ENCODE assay signal across 22 cellular contexts in the genomic region with DNA sequence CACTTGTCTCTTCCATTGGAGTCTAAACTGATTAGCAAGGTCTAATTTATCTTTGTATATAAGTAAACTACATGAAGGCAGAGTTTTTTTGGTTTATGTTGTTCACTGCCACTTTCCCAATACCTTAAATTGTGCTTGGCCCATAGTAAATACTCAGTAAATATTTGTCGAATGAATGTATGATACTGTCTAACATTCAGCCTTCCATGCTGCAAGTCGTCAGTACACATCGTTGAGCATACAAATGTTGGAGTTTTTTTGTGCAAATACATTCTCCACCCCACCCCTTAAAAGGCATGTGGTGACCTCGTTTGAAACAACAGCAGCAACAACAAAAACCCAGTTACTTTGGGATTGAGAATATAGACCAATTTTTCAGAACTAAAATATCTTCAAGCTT. TPM values are rescaled to one million over a fixed set of nuclear protein-coding genes. Genes with fewer than 3 reads are reported as not detected.
DNase-seq lines count a peak whose midpoint lies in the region; ATAC-seq, FAIRE-seq and TF ChIP-seq lines count a peak whose summit lies in the region.
"Had no signal": no experiment of that assay in that cellular context is flagged by ENCODE, and none has a peak within 500 bp of the region (broad histone marks: within the 10 kb centered on the region; RNA-seq: fewer than 3 reads in every experiment).

No MANE protein-coding gene starts in this region.

- 0 out of 3 replicates have a peak overlapping the region, but pooled peaks have one; percentile 19 for H3K4me2 ChIP-seq in A549
- H3K4me2 ChIP-seq: BLaER1 treated with 17β-estradiol and CSF1 and Interleukin-3, amounts not matched to agents 10 nM and 100 nM; GM23338 had no signal

- TF ChIP-seq EP300 in A549 (IDR thresholded peaks at IDR 0.05) = no peak

- H3K9me3 ChIP-seq in A549 = no peaks in the 10 kb centered on the region
- H3K9me3 ChIP-seq: BE2C had no signal

- no peaks in the 10 kb centered on the region for H3K9me3 Mint-ChIP-seq in type B pancreatic cell
- H3K9me3 Mint-ChIP-seq: CD4-positive, alpha-beta T cell; CD8-positive, alpha-beta memory T cell; GM23338; H9 had no signal

- no peak for FAIRE-seq in A549 (lab: Jason Lieb, UNC)
- FAIRE-seq in G401.6 (lab: Jason Lieb, UNC) = peak; percentile 66
- FAIRE-seq: A204.1, GM12892 had no signal

- H3K4me3 Mint-ChIP-seq in type B pancreatic cell = no peak overlapping the region
- H3K4me3 Mint-ChIP-seq: CD14-positive monocyte; CD8-positive, alpha-beta memory T cell; GM23338; H9 had no signal

- no peak overlapping the region for H3K27ac ChIP-seq in A549
- H3K27ac ChIP-seq: 22Rv1; BLaER1 treated with 17β-estradiol and CSF1 and Interleukin-3, amounts not matched to agents 10 nM and 100 nM had no signal

- H3K4me1 ChIP-seq in A549 = peaks cover 8% of the 10 kb centered on the region; the same call in 1 of the 3 replicates
- H3K4me1 ChIP-seq: BE2C had no signal

- no peaks in the 10 kb centered on the region for H3K36me3 Mint-ChIP-seq in type B pancreatic cell
- H3K36me3 Mint-ChIP-seq: CD14-positive monocyte had no signal

- POLR2A ChIA-PET in A549 (lab: Yijun Ruan, JAX) = interaction anchor here (0.7 kb wide), 1 partner anchor 691 kb away, joined by 10 read pairs; no protein-coding TSS in a partner anchor

- 13% methylated on average over 4 of the region's 4 CpGs for WGBS in A549 (ENCODE audit: missing lambda C conversion rate)

- peak in 1 of 2 experiments; percentile 31; a peak in 3 of 6 replicates for ATAC-seq in A549
- ATAC-seq in GM19023 (IDR thresholded peaks at IDR 0.05; ENCODE audit: unreplicated experiment) = no peak
- ATAC-seq in GM18909 (IDR thresholded peaks at IDR 0.05; ENCODE audit: poor library complexity, unreplicated experiment) = no peak
- ATAC-seq: GM23338, HCT116 had no signal

- H3K27me3 Mint-ChIP-seq in type B pancreatic cell = no peaks in the 10 kb centered on the region
- H3K27me3 Mint-ChIP-seq: CD4-positive, alpha-beta T cell; CD8-positive, alpha-beta memory T cell had no signal

- no peak overlapping the region for H3K4me3 ChIP-seq in A549
- H3K4me3 ChIP-seq: BLaER1 treated with 17β-estradiol and CSF1 and Interleukin-3, amounts not matched to agents 10 nM and 100 nM; GM23338 had no signal

- peak overlapping the region; percentile 47 for H3K27ac Mint-ChIP-seq in type B pancreatic cell
- H3K27ac Mint-ChIP-seq: CD14-positive monocyte; CD4-positive, alpha-beta T cell; CD8-positive, alpha-beta memory T cell; GM23338; H9 had no signal

- no peak for TF ChIP-seq RAD21 in A549 (conservative IDR thresholded peaks at IDR 0.05 in 1 of 2, IDR thresholded peaks at IDR 0.05 in 1 of 2)

- TF ChIP-seq CTCF in A549 (IDR thresholded peaks at IDR 0.05) (no peak), type B pancreatic cell (conservative IDR thresholded peaks at IDR 0.05) (no peak)

- no peak for TF ChIP-seq POLR2A in A549 (IDR thresholded peaks at IDR 0.05; ENCODE audit: low read length)

- peak; percentile 54 for DNase-seq in DMS53 (lab: John Stamatoyannopoulos, UW)
- no peak for DNase-seq in DMS53 treated with DMSO at 0.1 percent for 48 hours (lab: John Stamatoyannopoulos, UW; ENCODE audit: unreplicated experiment)
- no peak for DNase-seq in A549 (ENCODE audit: low read depth in 1 of 2, low spot score in 1 of 2)
- DNase-seq in type B pancreatic cell (ENCODE audit: extremely low spot score, unreplicated experiment) = no peak
- DNase-seq: ACHN; AML-193; BE2C; CD4-positive, alpha-beta T cell; CD8-positive, alpha-beta memory T cell; DMS153; DMS79 treated with DMSO at 0.1 percent for 48 hours; H9 had no signal

- CTCF ChIA-PET in A549 (lab: Yijun Ruan, JAX) = interaction anchor here (0.7 to 2.3 kb wide), 2 partner anchors 40 to 57 kb away, joined by 3 to 7 read pairs; no protein-coding TSS in a partner anchor

- H3K4me1 Mint-ChIP-seq in type B pancreatic cell (ENCODE audit: unreplicated experiment) = peaks cover 4% of the 10 kb centered on the region

TF ChIP-seq in A549, 52 proteins besides CTCF, POLR2A, EP300 and RAD21:
- TF ChIP-seq CBX2 (IDR thresholded peaks at IDR 0.05; ENCODE audit: borderline replicate concordance, low read depth) (no peak), JUNB (IDR thresholded peaks at IDR 0.05) (no peak), ZC3H11A (IDR thresholded peaks at IDR 0.05) (no peak), SMC3 (IDR thresholded peaks at IDR 0.05) (no peak), CBX8 (IDR thresholded peaks at IDR 0.05) (no peak)

RNA-seq across cellular contexts. Expression of a gene that starts 17.4 kb away (rescaled TPM):
- 47.2 and 62.0 TPM in 2 replicates for polyA plus RNA-seq in A549 (2011; rRNA removed)
- polyA plus RNA-seq in A549 (2012; cell fraction: cytosol; rRNA removed) = 12.0 and 12.1 TPM in 2 replicates
- polyA plus RNA-seq in A549 (2012; cell fraction: nucleus; rRNA removed) = 27.3 and 36.5 TPM in 2 replicates
- 26.7 to 30.4 TPM (median 30.1 TPM) in 3 replicates for polyA plus RNA-seq in A549 (2017; fragmentation: RNase III; extraction: RNeasy Plus Mini Kit Qiagen cat#74134 plus additional on column Dnase treatment)
- polyA minus RNA-seq in A549 (2011; rRNA and poly(A)+ RNA removed) = 50.5 and 51.7 TPM in 2 replicates
- total RNA-seq in type B pancreatic cell (ENCODE audit: low replicate concordance) = 99.3 and 107 TPM in 2 replicates
- total RNA-seq: CD4-positive, alpha-beta T cell had no signal

RNA-seq across cellular contexts. Expression of a gene that starts 44.1 kb away (rescaled TPM):
- polyA plus RNA-seq in A549 (2011; rRNA removed) = 85.5 and 90.8 TPM in 2 replicates
- 47.7 and 53.3 TPM in 2 replicates for polyA plus RNA-seq in A549 (2012; cell fraction: cytosol; rRNA removed)
- polyA plus RNA-seq in A549 (2012; cell fraction: nucleus; rRNA removed) = 25.0 and 42.5 TPM in 2 replicates
- 111 to 113 TPM (median 113 TPM) in 3 replicates for polyA plus RNA-seq in A549 (2017; fragmentation: RNase III; extraction: RNeasy Plus Mini Kit Qiagen cat#74134 plus additional on column Dnase treatment)
- polyA minus RNA-seq in A549 (2011; rRNA and poly(A)+ RNA removed) = 80.3 and 83.0 TPM in 2 replicates
- 97.9 and 116 TPM in 2 replicates for total RNA-seq in type B pancreatic cell (ENCODE audit: low replicate concordance)
